29 cellular contexts compared by ENCODE assay signal in the genomic region with DNA sequence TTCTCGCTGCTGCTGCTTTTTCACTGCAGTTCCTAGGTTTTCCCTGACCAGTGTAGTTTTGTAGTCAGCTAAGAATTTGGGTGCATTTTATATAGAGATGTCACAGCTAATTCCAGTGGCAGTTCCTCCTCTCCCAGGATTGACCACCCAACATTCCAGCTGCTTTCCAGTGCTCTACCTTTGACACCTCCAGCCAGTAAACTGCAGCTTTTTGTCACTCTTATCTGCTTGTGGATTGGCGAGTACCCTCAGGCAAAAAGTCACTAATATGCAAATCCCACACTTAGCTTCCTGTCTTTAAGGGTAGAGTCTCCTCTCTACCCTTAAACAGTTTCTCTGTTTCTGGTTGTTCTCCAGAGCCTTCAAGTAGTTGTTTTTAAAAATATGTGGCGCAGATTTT.
"Had no signal": no experiment of that assay in that cellular context is flagged by ENCODE, and none has a peak within 500 bp of the region (broad histone marks: within the 10 kb centered on the region; RNA-seq: fewer than 3 reads in every experiment).

No MANE protein-coding gene starts in this region.

- H3K4me1 ChIP-seq: esophagus muscularis mucosa, heart left ventricle, pancreas, psoas muscle, suprapubic skin, tibial artery had no signal

- H3K27ac Mint-ChIP-seq: activated CD4-positive, alpha-beta memory T cell treated with anti-CD3 and anti-CD28 coated beads, Interleukin-2, amount 10 ng/mL, durations not matched to agents 7 days and 5 days; activated CD4-positive, alpha-beta T cell treated with anti-CD3 and anti-CD28 coated beads, Interleukin-2, amount 10 ng/mL, durations not matched to agents 7 days and 5 days; activated T-helper 17 cell treated with anti-CD3 and anti-CD28 coated beads, Interleukin-2, amount 50 U/mL, for 72 hours; mesothelial cell of epicardium; naive B cell; nephron progenitor cell; T-helper 17 cell had no signal

- H3K36me3 ChIP-seq: esophagus muscularis mucosa, heart left ventricle, neutrophil, pancreas, suprapubic skin, tibial artery had no signal

- H3K4me1 Mint-ChIP-seq: activated CD4-positive, alpha-beta memory T cell treated with anti-CD3 and anti-CD28 coated beads, Interleukin-2, amount 10 ng/mL, durations not matched to agents 7 days and 5 days; activated CD4-positive, alpha-beta T cell treated with anti-CD3 and anti-CD28 coated beads, Interleukin-2, amount 10 ng/mL, durations not matched to agents 7 days and 5 days; activated T-helper 17 cell treated with anti-CD3 and anti-CD28 coated beads, Interleukin-2, amount 50 U/mL, for 72 hours; mesothelial cell of epicardium; nephron progenitor cell; T-helper 17 cell had no signal

- H3K4me3 ChIP-seq: esophagus muscularis mucosa, heart left ventricle, pancreas, psoas muscle, suprapubic skin, tibial artery had no signal

- H3K9me3 Mint-ChIP-seq: activated CD4-positive, alpha-beta memory T cell treated with anti-CD3 and anti-CD28 coated beads, Interleukin-2, amount 10 ng/mL, durations not matched to agents 7 days and 5 days; activated CD4-positive, alpha-beta T cell treated with anti-CD3 and anti-CD28 coated beads, Interleukin-2, amount 10 ng/mL, durations not matched to agents 7 days and 5 days; activated T-helper 17 cell treated with anti-CD3 and anti-CD28 coated beads, Interleukin-2, amount 50 U/mL, for 72 hours had no signal

- ATAC-seq: activated T-cell treated with anti-CD3 and anti-CD28 coated beads, Interleukin-2, amount 50 U/mL, for 4 hours; activated T-helper 17 cell treated with anti-CD3 and anti-CD28 coated beads, Interleukin-2, amount 50 U/mL, for 72 hours; foreskin keratinocyte; heart left ventricle; left cardiac atrium; left ventricle myocardium superior; pancreas; psoas muscle; right cardiac atrium; T-helper 17 cell had no signal

- H3K9me3 ChIP-seq: neutrophil, pancreas had no signal

- H3K36me3 Mint-ChIP-seq: naive B cell had no signal

- DNase-seq: activated CD4-positive, alpha-beta memory T cell treated with anti-CD3 and anti-CD28 coated beads, Interleukin-2, amount 10 ng/mL, durations not matched to agents 7 days and 5 days; activated CD4-positive, alpha-beta T cell treated with anti-CD3 and anti-CD28 coated beads for 1 hour; activated CD4-positive, alpha-beta T cell treated with anti-CD3 and anti-CD28 coated beads, Interleukin-2, amount 10 ng/mL, durations not matched to agents 7 days and 5 days; activated gamma-delta T cell treated with Interleukin-2 at 50 U/mL for 16 hours; activated naive CD4-positive, alpha-beta T cell treated with anti-CD3 and anti-CD28 coated beads, Interleukin-2, amount 50 U/mL, for 16 hours; activated T-cell treated with anti-CD3 and anti-CD28 coated beads, Interleukin-2, amount 50 U/mL, for 4 hours; amniotic stem cell; caudate nucleus; foreskin keratinocyte; heart left ventricle; hypothalamus; left cardiac atrium; left ventricle myocardium superior; mammary epithelial cell; naive B cell; nephron progenitor cell; pancreas; psoas muscle; right cardiac atrium; stimulated activated CD4-positive, alpha-beta T cell treated with anti-CD3 and anti-CD28 coated beads, Interleukin-15, amount 100 ng/mL, for 24 hours; stimulated activated CD4-positive, alpha-beta T cell treated with anti-CD3 and anti-CD28 coated beads, Interleukin-2, amount 100 ng/mL, for 24 hours; stimulated activated naive CD4-positive, alpha-beta T cell; T-helper 17 cell; tibial artery had no signal

- H3K27me3 ChIP-seq: foreskin keratinocyte, neutrophil had no signal

- H3K4me3 Mint-ChIP-seq: activated CD4-positive, alpha-beta memory T cell treated with anti-CD3 and anti-CD28 coated beads, Interleukin-2, amount 10 ng/mL, durations not matched to agents 7 days and 5 days; activated CD4-positive, alpha-beta T cell treated with anti-CD3 and anti-CD28 coated beads, Interleukin-2, amount 10 ng/mL, durations not matched to agents 7 days and 5 days; activated T-cell treated with anti-CD3 and anti-CD28 coated beads, Interleukin-2, amount 50 U/mL, for 4 hours; activated T-helper 17 cell treated with anti-CD3 and anti-CD28 coated beads, Interleukin-2, amount 50 U/mL, for 72 hours; mesothelial cell of epicardium; nephron progenitor cell; T-helper 17 cell had no signal
